ENCODE assay signal across 23 cellular contexts in genomic region chr1:96764469-96764868, GRCh38. TPM values are rescaled to one million over a fixed set of nuclear protein-coding genes. Genes with fewer than 3 reads are reported as not detected.
DNase-seq lines count a peak whose midpoint lies in the region; ATAC-seq, FAIRE-seq and TF ChIP-seq lines count a peak whose summit lies in the region.
"Had no signal": no experiment of that assay in that cellular context is flagged by ENCODE, and none has a peak within 500 bp of the region (broad histone marks: within the 10 kb centered on the region; RNA-seq: fewer than 3 reads in every experiment).

No MANE protein-coding gene starts in this region.

- H3K4me1 ChIP-seq in IMR-90 (ENCODE audit: control insufficient read depth, insufficient read depth, low read length) = no peaks in the 10 kb centered on the region
- no peaks in the 10 kb centered on the region for H3K4me1 ChIP-seq in upper lobe of right lung
- H3K4me1 ChIP-seq: Caco-2 had no signal

- TF ChIP-seq POLR2A in IMR-90 (IDR thresholded peaks at IDR 0.05; ENCODE audit: low read depth, low read length) = no peak

- no peak overlapping the region for H3K4me3 ChIP-seq in IMR-90 (ENCODE audit: insufficient read depth, low read depth, low read length)
- no peak overlapping the region for H3K4me3 ChIP-seq in upper lobe of right lung

- no peak overlapping the region for H3K4me3 Mint-ChIP-seq in chondrocyte (ENCODE audit: unreplicated experiment)
- H3K4me3 Mint-ChIP-seq in activated naive CD4-positive, alpha-beta T cell treated with anti-CD3 and anti-CD28 coated beads for 36 hours = no peak overlapping the region
- H3K4me3 Mint-ChIP-seq in T-helper 17 cell = no peak overlapping the region
- H3K4me3 Mint-ChIP-seq: CD4-positive, alpha-beta T cell had no signal

- H4K8ac ChIP-seq in IMR-90 (ENCODE audit: low read depth in 2 of 2, low read length in 2 of 2) = no peak overlapping the region

- ATAC-seq in IMR-90 (ENCODE audit: low read depth) (no peak), HG02840 (IDR thresholded peaks at IDR 0.05; ENCODE audit: low FRiP score, unreplicated experiment) (no peak), upper lobe of right lung (no peak), T-helper 17 cell (no peak)

- H3K56ac ChIP-seq in IMR-90 (ENCODE audit: extremely low read depth, insufficient read depth, low read length) = no peak overlapping the region

- H3K18ac ChIP-seq in IMR-90 (ENCODE audit: low read depth, low read length) = no peak overlapping the region

- H3K9me1 ChIP-seq in IMR-90 (ENCODE audit: insufficient read depth, low read length) = no peaks in the 10 kb centered on the region

- peaks cover 13% of the 10 kb centered on the region for H3K9me3 Mint-ChIP-seq in chondrocyte (ENCODE audit: low read depth)
- peaks cover 11% of the 10 kb centered on the region for H3K9me3 Mint-ChIP-seq in activated naive CD4-positive, alpha-beta T cell treated with anti-CD3 and anti-CD28 coated beads for 36 hours

- no peaks in the 10 kb centered on the region for H4K20me1 ChIP-seq in IMR-90 (ENCODE audit: insufficient read depth, low read length)

- H3K4me1 Mint-ChIP-seq in chondrocyte (ENCODE audit: low read depth) = peaks cover 37% of the 10 kb centered on the region
- peaks cover 6% of the 10 kb centered on the region for H3K4me1 Mint-ChIP-seq in activated naive CD4-positive, alpha-beta T cell treated with anti-CD3 and anti-CD28 coated beads for 36 hours (ENCODE audit: low read depth)
- peaks cover 9% of the 10 kb centered on the region for H3K4me1 Mint-ChIP-seq in T-helper 17 cell

- no peak overlapping the region for H2BK15ac ChIP-seq in IMR-90 (ENCODE audit: low read depth, low read length)

- dilution Hi-C loops in IMR-90 (cut with HindIII; ENCODE audit: low sequenced_read_pairs, unreplicated experiment) = no loop called here

- no peak overlapping the region for H3K4ac ChIP-seq in IMR-90 (ENCODE audit: low read depth, low read length)

- H3K27me3 ChIP-seq in IMR-90 (ENCODE audit: control insufficient read depth, insufficient read depth, low read length) = no peaks in the 10 kb centered on the region
- H3K27me3 ChIP-seq in upper lobe of right lung = no peaks in the 10 kb centered on the region

- H4K5ac ChIP-seq in IMR-90 (ENCODE audit: low read depth, low read length) = no peak overlapping the region

- no peak overlapping the region for H3K4me2 ChIP-seq in IMR-90 (ENCODE audit: low read depth, low read length)
- H3K4me2 ChIP-seq: KMS-11, SK-N-SH had no signal

- no peak for TF ChIP-seq CTCF in IMR-90 (conservative IDR thresholded peaks at IDR 0.05; ENCODE audit: low read depth, low read length)
- no peak for TF ChIP-seq CTCF in chondrocyte (IDR thresholded peaks at IDR 0.05)
- TF ChIP-seq CTCF in upper lobe of right lung (IDR thresholded peaks at IDR 0.05) = no peak

- H3K9ac ChIP-seq in IMR-90 (ENCODE audit: low read depth, low read length) = no peak overlapping the region
- H3K9ac ChIP-seq: KMS-11, SK-N-SH had no signal

- H2BK5ac ChIP-seq in IMR-90 (ENCODE audit: low read depth, low read length, poor library complexity, severe bottlenecking) = no peak overlapping the region

- H2AK5ac ChIP-seq in IMR-90 (ENCODE audit: low read depth, low read length) = no peak overlapping the region

- H3K27ac Mint-ChIP-seq in chondrocyte (ENCODE audit: unreplicated experiment) (peak overlapping the region; percentile 36), T-helper 17 cell (no peak overlapping the region)
- no peak overlapping the region for H3K27ac Mint-ChIP-seq in activated naive CD4-positive, alpha-beta T cell treated with anti-CD3 and anti-CD28 coated beads for 36 hours
- H3K27ac Mint-ChIP-seq: CD4-positive, alpha-beta T cell had no signal

- no peak overlapping the region for H3K27ac ChIP-seq in IMR-90 (ENCODE audit: insufficient read depth, low read length)
- no peak overlapping the region for H3K27ac ChIP-seq in upper lobe of right lung
- H3K27ac ChIP-seq: KMS-11, RWPE1 had no signal

- POLR2A ChIA-PET in IMR-90 (lab: Charles Lee; ENCODE audit: unreplicated experiment) = no interaction called here

- no peak overlapping the region for H2BK20ac ChIP-seq in IMR-90 (ENCODE audit: low read depth, low read length)

- intact Hi-C loops in IMR-90 (cut with micrococcal nuclease) = no loop called here
- intact Hi-C loops in activated naive CD4-positive, alpha-beta T cell treated with anti-CD3 and anti-CD28 coated beads for 36 hours (cut with micrococcal nuclease) = no loop called here
- intact Hi-C loops in upper lobe of right lung (cut with DNase I) = no loop called here

- CTCF ChIA-PET in IMR-90 (lab: Yijun Ruan, JAX) = interaction anchor here (0.6 kb wide), 1 partner anchor 271 kb away, joined by 4 read pairs; no protein-coding TSS in a partner anchor
- CTCF ChIA-PET in activated naive CD4-positive, alpha-beta T cell treated with anti-CD3 and anti-CD28 coated beads for 36 hours (lab: Charles Lee) = no interaction called here

- H4K91ac ChIP-seq in IMR-90 (ENCODE audit: insufficient read depth, low read depth, low read length) = no peak overlapping the region

- BruUV-seq in IMR-90 (replicated peaks; lab: Mats Ljungman, UMichigan) = no TSS peak

- H2AK9ac ChIP-seq in IMR-90 (replicated peaks; ENCODE audit: low read depth, low read length, poor library complexity) = no peak overlapping the region

- peaks cover 22 to 26% of the 10 kb centered on the region in 2 experiments for H3K79me1 ChIP-seq in IMR-90 (ENCODE audit: low read depth in 1 of 2, low read length in 2 of 2)

- H3K9me3 ChIP-seq in IMR-90 (ENCODE audit: control insufficient read depth, insufficient read depth, low read length) = no peaks in the 10 kb centered on the region
- no peaks in the 10 kb centered on the region for H3K9me3 ChIP-seq in upper lobe of right lung
- H3K9me3 ChIP-seq in T-helper 17 cell (ENCODE audit: control insufficient read depth, low read length, poor library complexity, severe bottlenecking) = no peaks in the 10 kb centered on the region
- H3K9me3 ChIP-seq: Caco-2, SK-N-SH had no signal

- H2AFZ ChIP-seq in IMR-90 (replicated peaks; ENCODE audit: low read length, poor library complexity) = no peak overlapping the region

- no peak overlapping the region for H3K23ac ChIP-seq in IMR-90 (ENCODE audit: low read depth, low read length)

- no peak overlapping the region for H3K14ac ChIP-seq in IMR-90 (replicated peaks; ENCODE audit: low read depth, low read length)

- no peak overlapping the region for H2BK120ac ChIP-seq in IMR-90 (ENCODE audit: low read depth, low read length)

- in situ Hi-C loops in IMR-90 (cut with MboI; ENCODE audit: low sequenced_read_pairs) = no loop called here

- no peaks in the 10 kb centered on the region for H3K27me3 Mint-ChIP-seq in chondrocyte (ENCODE audit: low read depth)
- no peaks in the 10 kb centered on the region for H3K27me3 Mint-ChIP-seq in activated naive CD4-positive, alpha-beta T cell treated with anti-CD3 and anti-CD28 coated beads for 36 hours (ENCODE audit: low read depth)
- H3K27me3 Mint-ChIP-seq in T-helper 17 cell = no peaks in the 10 kb centered on the region
- H3K27me3 Mint-ChIP-seq: CD4-positive, alpha-beta T cell had no signal

- FAIRE-seq in islet of Langerhans (lab: Jason Lieb, UNC) = peak; percentile 43

- H3K36me3 Mint-ChIP-seq in chondrocyte (ENCODE audit: low read depth) (peaks cover 12% of the 10 kb centered on the region), T-helper 17 cell (ENCODE audit: low read depth) (peaks cover 2% of the 10 kb centered on the region)
- peaks cover 28% of the 10 kb centered on the region for H3K36me3 Mint-ChIP-seq in activated naive CD4-positive, alpha-beta T cell treated with anti-CD3 and anti-CD28 coated beads for 36 hours (ENCODE audit: low read depth)

- TF ChIP-seq RAD21 in IMR-90 (IDR thresholded peaks at IDR 0.05; ENCODE audit: low read length) = no peak

- DNase-seq in IMR-90 = peak; percentile 7
- no peak for DNase-seq in chondrocyte (ENCODE audit: low spot score)
- no peak for DNase-seq in activated naive CD4-positive, alpha-beta T cell treated with anti-CD3 and anti-CD28 coated beads for 36 hours
- no peak for DNase-seq in upper lobe of right lung
- no peak for DNase-seq in T-helper 17 cell
- DNase-seq: Caco-2; CD4-positive, alpha-beta T cell; DMS 273 treated with DMSO at 0.1 percent for 48 hours; DND-41; H7; NCI-H1092 treated with DMSO at 0.1 percent for 48 hours; NCI-H146; NCI-H2029; NCI-H2227 treated with DMSO at 0.1 percent for 48 hours; NCI-H510A treated with DMSO at 0.1 percent for 48 hours; NCI-H774; NK-92 treated with Interleukin-12 subunit alpha and Interleukin-12 subunit beta, amount 100 ng/mL, for 24 hours; SHP77 treated with DMSO at 0.1 percent for 48 hours; SK-N-SH had no signal

- H3K36me3 ChIP-seq in IMR-90 (ENCODE audit: control insufficient read depth, insufficient read depth, low read length) (peaks cover 5% of the 10 kb centered on the region; the same call in 1 of the 2 replicates), upper lobe of right lung (peaks cover 2% of the 10 kb centered on the region)

TF ChIP-seq in IMR-90, 13 proteins besides CTCF, POLR2A, EP300 and RAD21:
- TF ChIP-seq MXI1 (IDR thresholded peaks at IDR 0.05; ENCODE audit: borderline replicate concordance, low read depth, low read length) (no peak), NFE2L2 (IDR thresholded peaks at IDR 0.05; ENCODE audit: low read depth, low read length) (no peak), SMC3 (IDR thresholded peaks at IDR 0.05; ENCODE audit: low read depth, low read length) (no peak)

RNA-seq across cellular contexts. Expression of gene PTBP2, which starts 42.9 kb away (rescaled TPM):
- total RNA-seq in IMR-90 (2012; rRNA removed) (37.8 and 38.6 TPM in 2 replicates), chondrocyte (11.5 to 19.4 TPM (median 13.2 TPM) in 3 replicates), upper lobe of right lung (14.7 TPM), T-helper 17 cell (10 to 100 TPM; 25.9 to 28.6 TPM)
- 6.2 and 9.7 TPM in 2 replicates for polyA plus RNA-seq in IMR-90 (2012; rRNA removed)
- 1.2 and 3.1 TPM in 2 replicates for polyA plus RNA-seq in IMR-90 (2012; cell fraction: cytosol; rRNA removed)
- 5.4 and 55.5 TPM in 2 replicates for polyA plus RNA-seq in IMR-90 (2012; cell fraction: nucleus; rRNA removed; ENCODE audit: low replicate concordance)
- 10 to 100 TPM; 12.6 to 13.1 TPM for total RNA-seq in activated naive CD4-positive, alpha-beta T cell treated with anti-CD3 and anti-CD28 coated beads for 36 hours
